9 cellular contexts compared by ENCODE assay signal in genomic region chr16:74169687-74170522, GRCh38.
DNase-seq lines count a peak whose midpoint lies in the region; ATAC-seq, FAIRE-seq and TF ChIP-seq lines count a peak whose summit lies in the region.
"Had no signal": no experiment of that assay in that cellular context is flagged by ENCODE, and none has a peak within 500 bp of the region (broad histone marks: within the 10 kb centered on the region; RNA-seq: fewer than 3 reads in every experiment).

No MANE protein-coding gene starts in this region.

- no peak overlapping the region for H4K8ac ChIP-seq in trophoblast cell (ENCODE audit: low read depth, low read length)

- no peak overlapping the region for H2BK120ac ChIP-seq in trophoblast cell (ENCODE audit: insufficient read depth, low read length, poor library complexity)

- no peak overlapping the region for H2AK5ac ChIP-seq in trophoblast cell (ENCODE audit: low read length)

- H3K36me3 Mint-ChIP-seq in nephron (ENCODE audit: low read depth), result no peaks in the 10 kb centered on the region
- H3K36me3 Mint-ChIP-seq in naive thymus-derived CD8-positive, alpha-beta T cell, result no peaks in the 10 kb centered on the region

- H3K79me1 ChIP-seq in trophoblast cell (ENCODE audit: low read length), result no peaks in the 10 kb centered on the region

- H3K9me3 ChIP-seq in trophoblast cell (ENCODE audit: insufficient read depth, low read depth, low read length), result no peaks in the 10 kb centered on the region

- TF ChIP-seq CTCF in nephron (IDR thresholded peaks at IDR 0.05; ENCODE audit: unreplicated experiment in 3 of 3), result no peak

- no peak overlapping the region for H2BK12ac ChIP-seq in trophoblast cell (ENCODE audit: low read length)

- H3K4me1 ChIP-seq in trophoblast cell (ENCODE audit: control insufficient read depth in 1 of 2, insufficient read depth in 2 of 2, low read length in 2 of 2), result no peaks in the 10 kb centered on the region

- no peak overlapping the region for H3K4me2 ChIP-seq in trophoblast cell (ENCODE audit: low read length)

- no peak overlapping the region for H3K14ac ChIP-seq in trophoblast cell (ENCODE audit: low read length)

- no peak overlapping the region for H3K9ac ChIP-seq in trophoblast cell (ENCODE audit: low read length)

- H2AFZ ChIP-seq in trophoblast cell (ENCODE audit: insufficient read depth, low read length, poor library complexity), result no peak overlapping the region

- no peak overlapping the region for H3K23ac ChIP-seq in trophoblast cell (ENCODE audit: low read length)

- peak; percentile 5 for DNase-seq in A172 (ENCODE audit: low spot score)
- no peak for DNase-seq in naive thymus-derived CD8-positive, alpha-beta T cell
- DNase-seq in trophoblast cell, result no peak
- no peak for DNase-seq in T-helper 9 cell

- H3K18ac ChIP-seq in trophoblast cell (ENCODE audit: low read length), result no peak overlapping the region

- FAIRE-seq in endometrium (lab: Jason Lieb, UNC), result peak; percentile 97

- H3K4me3 Mint-ChIP-seq in nephron, result peak overlapping the region; percentile 36 to 65 (median 60)
- H3K4me3 Mint-ChIP-seq in naive thymus-derived CD8-positive, alpha-beta T cell, result no peak overlapping the region
- H3K4me3 Mint-ChIP-seq: activated T-helper 1 cell treated with anti-CD3 and anti-CD28 coated beads, Interleukin-12 subunit alpha, Interleukin-12 subunit beta, Interleukin-2, Interleukin-4 antibody, amounts not matched to agents 30 ng/mL and 10 ng/mL and 1 ng/mL, durations not matched to agents 14 hours and 24 hours and 36 hours had no signal

- no peaks in the 10 kb centered on the region for H3K27me3 Mint-ChIP-seq in nephron (ENCODE audit: low read depth)
- H3K27me3 Mint-ChIP-seq in naive thymus-derived CD8-positive, alpha-beta T cell, result peaks cover 0 to 2% (median 0%) of the 10 kb centered on the region in 5 donors

- peaks cover 3% of the 10 kb centered on the region for H3K9me3 Mint-ChIP-seq in nephron
- H3K9me3 Mint-ChIP-seq in naive thymus-derived CD8-positive, alpha-beta T cell, result peaks cover 0 to 6% (median 0%) of the 10 kb centered on the region in 9 donors

- no peak overlapping the region for H2BK5ac ChIP-seq in trophoblast cell (ENCODE audit: low read depth, low read length, poor library complexity)

- peaks cover 31% of the 10 kb centered on the region for H3K4me1 Mint-ChIP-seq in nephron
- H3K4me1 Mint-ChIP-seq in naive thymus-derived CD8-positive, alpha-beta T cell, result no peaks in the 10 kb centered on the region

- POLR2A ChIA-PET in naive thymus-derived CD8-positive, alpha-beta T cell (lab: Charles Lee), result no interaction called here

- WGBS in trophoblast cell (ENCODE audit: extremely low coverage, insufficient coverage, insufficient read length), result no CpG with 5 or more reads among the region's 12 CpGs

- H4K12ac ChIP-seq in trophoblast cell (ENCODE audit: low read depth, low read length), result no peak overlapping the region

- peak; percentile 89 for ATAC-seq in HG02938 (IDR thresholded peaks at IDR 0.05; ENCODE audit: unreplicated experiment)
- no peak for ATAC-seq in naive thymus-derived CD8-positive, alpha-beta T cell
- ATAC-seq in GM19035 (IDR thresholded peaks at IDR 0.05; ENCODE audit: unreplicated experiment), result no peak

- H3K27ac ChIP-seq in trophoblast cell (ENCODE audit: low read depth, low read length), result no peak overlapping the region

- peak overlapping the region; percentile 77 to 90 (median 78) for H3K27ac Mint-ChIP-seq in nephron
- H3K27ac Mint-ChIP-seq in naive thymus-derived CD8-positive, alpha-beta T cell, result no peak overlapping the region
- H3K27ac Mint-ChIP-seq: activated T-helper 1 cell treated with anti-CD3 and anti-CD28 coated beads, Interleukin-12 subunit alpha, Interleukin-12 subunit beta, Interleukin-2, Interleukin-4 antibody, amounts not matched to agents 30 ng/mL and 10 ng/mL and 1 ng/mL, durations not matched to agents 14 hours and 24 hours and 36 hours had no signal

- no peak overlapping the region for H3K4me3 ChIP-seq in trophoblast cell (ENCODE audit: low read depth, low read length)

- H3K79me2 ChIP-seq in trophoblast cell (ENCODE audit: control insufficient read depth, insufficient read depth, low read length, poor library complexity), result no peaks in the 10 kb centered on the region

- H3K27me3 ChIP-seq in trophoblast cell (ENCODE audit: insufficient read depth, low read length), result no peaks in the 10 kb centered on the region

- no peak overlapping the region for H3K4ac ChIP-seq in trophoblast cell (ENCODE audit: low read depth, low read length)

- H4K91ac ChIP-seq in trophoblast cell (ENCODE audit: low read depth, low read length), result no peak overlapping the region

- no peaks in the 10 kb centered on the region for H3K36me3 ChIP-seq in trophoblast cell (ENCODE audit: control insufficient read depth in 1 of 2, insufficient read depth in 2 of 2, low read length in 2 of 2)

Comparison
In these comparisons a context has a peak if more than half of its experiments do, and no peak if none do; other contexts are left out.
1. H3K27ac Mint-ChIP-seq: peak in nephron (3 of 3); none in naive thymus-derived CD8-positive, alpha-beta T cell (0 of 10).
2. H3K4me3 Mint-ChIP-seq: peak in nephron (3 of 3); none in naive thymus-derived CD8-positive, alpha-beta T cell (0 of 10).